1 cellular context compared by ENCODE assay signal in genomic region chr7:35736725-35737124, GRCh38.
TF ChIP-seq lines count a peak whose summit lies in the region.

No MANE protein-coding gene starts in this region.

TF ChIP-seq in HepG2, 621 proteins besides CTCF, POLR2A, EP300 and RAD21 (continued from another document):
- TF ChIP-seq ZBTB33 (CRISPR knock-in tag; IDR thresholded peaks at IDR 0.05) (no peak), POGZ (CRISPR knock-in tag; IDR thresholded peaks at IDR 0.05) (peak; percentile 41), MNT (IDR thresholded peaks at IDR 0.05) (no peak), HOXA7 (CRISPR knock-in tag; IDR thresholded peaks at IDR 0.05) (no peak), ETV6 (CRISPR knock-in tag; conservative IDR thresholded peaks at IDR 0.05) (no peak), BHLHE40 (IDR thresholded peaks at IDR 0.05; ENCODE audit: low read length) (no peak), RORA (CRISPR knock-in tag; IDR thresholded peaks at IDR 0.05) (no peak), ELF3 (CRISPR knock-in tag; IDR thresholded peaks at IDR 0.05) (peak; percentile 36; the same call in 1 of the 2 replicates), MIER2 (CRISPR knock-in tag; IDR thresholded peaks at IDR 0.05) (no peak), HMG20A (CRISPR knock-in tag; IDR thresholded peaks at IDR 0.05; ENCODE audit: borderline replicate concordance) (peak; percentile 77), HDAC6 (IDR thresholded peaks at IDR 0.05; ENCODE audit: low read depth, low read length) (no peak), MAZ (IDR thresholded peaks at IDR 0.05; ENCODE audit: borderline replicate concordance, low read depth, low read length) (no peak), MAZ (CRISPR knock-in tag; IDR thresholded peaks at IDR 0.05; ENCODE audit: low read depth) (no peak), MATR3 (CRISPR knock-in tag; IDR thresholded peaks at IDR 0.05) (no peak), SOX13 (IDR thresholded peaks at IDR 0.05) (peak; percentile 85), SOX13 (CRISPR knock-in tag; conservative IDR thresholded peaks at IDR 0.05 in 1 of 2, IDR thresholded peaks at IDR 0.05 in 1 of 2) (peak in 1 of 2 experiments; percentile 99; a peak in 2 of 4 replicates), ZNF44 (CRISPR knock-in tag; IDR thresholded peaks at IDR 0.05) (no peak), ZNF275 (CRISPR knock-in tag; IDR thresholded peaks at IDR 0.05; ENCODE audit: borderline replicate concordance) (no peak), GRHL1 (CRISPR knock-in tag; conservative IDR thresholded peaks at IDR 0.05) (no peak), USF2 (IDR thresholded peaks at IDR 0.05; ENCODE audit: low read depth, low read length) (no peak), USF2 (CRISPR knock-in tag; IDR thresholded peaks at IDR 0.05; ENCODE audit: borderline replicate concordance) (no peak), SNAPC4 (CRISPR knock-in tag; IDR thresholded peaks at IDR 0.05) (no peak), SAFB2 (CRISPR knock-in tag; IDR thresholded peaks at IDR 0.05; ENCODE audit: borderline replicate concordance, low read depth) (no peak), CEBPG (CRISPR knock-in tag; IDR thresholded peaks at IDR 0.05) (peak; percentile 97), ZBTB42 (CRISPR knock-in tag; IDR thresholded peaks at IDR 0.05) (no peak), SETDB1 (CRISPR knock-in tag; IDR thresholded peaks at IDR 0.05; ENCODE audit: borderline replicate concordance) (no peak), NR1H2 (CRISPR knock-in tag; IDR thresholded peaks at IDR 0.05; ENCODE audit: borderline replicate concordance, low read depth) (no peak), CCAR2 (optimal IDR thresholded peaks at IDR 0.05; ENCODE audit: low read depth, low read length) (no peak), HNF4A (CRISPR knock-in tag; IDR thresholded peaks at IDR 0.05) (no peak), ZNF839 (CRISPR knock-in tag; IDR thresholded peaks at IDR 0.05; ENCODE audit: borderline replicate concordance) (no peak), ZUFSP (CRISPR knock-in tag; IDR thresholded peaks at IDR 0.05; ENCODE audit: borderline replicate concordance) (no peak), MTF2 (CRISPR knock-in tag; IDR thresholded peaks at IDR 0.05; ENCODE audit: borderline replicate concordance) (no peak), ZGPAT (CRISPR knock-in tag; IDR thresholded peaks at IDR 0.05) (0 out of 2 replicates have a peak, but pooled peaks have one; percentile 47), GPBP1L1 (CRISPR knock-in tag; IDR thresholded peaks at IDR 0.05) (no peak), ZFX (CRISPR knock-in tag; IDR thresholded peaks at IDR 0.05; ENCODE audit: low read depth) (no peak)
